Comparison of ENCODE assay signal across 35 cellular contexts in genomic region chrX:101639583-101639982, GRCh38.
"Had no signal": no experiment of that assay in that cellular context is flagged by ENCODE, and none has a peak within 500 bp of the region (broad histone marks: within the 10 kb centered on the region; RNA-seq: fewer than 3 reads in every experiment).

No MANE protein-coding gene starts in this region.

- H3K27ac Mint-ChIP-seq: activated B cell treated with CpG ODN at 0.5 μM for 24 hours; activated CD4-positive, alpha-beta memory T cell treated with anti-CD3 and anti-CD28 coated beads for 36 hours; activated CD4-positive, alpha-beta T cell treated with anti-CD3 and anti-CD28 coated beads, Interleukin-2, amount 10 ng/mL, durations not matched to agents 24 days and 14 days; activated CD8-positive, alpha-beta T cell treated with anti-CD3 and anti-CD28 coated beads for 36 hours; activated naive CD4-positive, alpha-beta T cell treated with anti-CD3 and anti-CD28 coated beads for 36 hours; activated naive CD4-positive, alpha-beta T cell treated with anti-CD3 and anti-CD28 coated beads, Interleukin-2, amount 50 U/mL, for 72 hours; activated naive CD8-positive, alpha-beta T cell treated with anti-CD3 and anti-CD28 coated beads for 36 hours; activated T-cell treated with anti-CD3 and anti-CD28 coated beads, Interleukin-2, amount 50 U/mL, for 72 hours; activated T-helper 1 cell treated with anti-CD3 and anti-CD28 coated beads, Interleukin-12 subunit alpha, Interleukin-12 subunit beta, Interleukin-2, Interleukin-4 antibody, amounts not matched to agents 30 ng/mL and 10 ng/mL and 1 ng/mL, durations not matched to agents 14 hours and 24 hours and 36 hours; activated T-helper 17 cell treated with anti-CD3 and anti-CD28 coated beads, Interleukin-2, amount 50 U/mL, for 72 hours; T-helper 2 cell treated with Interferon-gamma antibody and Interleukin-4, amounts not matched to agents 5 μg/mL and 100 μg/mL, for 36 hours had no signal

- H3K27me3 Mint-ChIP-seq: activated B cell treated with CpG ODN at 0.5 μM for 24 hours; activated CD4-positive, alpha-beta memory T cell treated with anti-CD3 and anti-CD28 coated beads for 36 hours; activated CD4-positive, alpha-beta T cell treated with anti-CD3 and anti-CD28 coated beads, Interleukin-2, amount 10 ng/mL, durations not matched to agents 24 days and 14 days; activated CD8-positive, alpha-beta T cell treated with anti-CD3 and anti-CD28 coated beads for 36 hours; activated naive CD8-positive, alpha-beta T cell treated with anti-CD3 and anti-CD28 coated beads for 36 hours; activated T-helper 17 cell treated with anti-CD3 and anti-CD28 coated beads, Interleukin-2, amount 50 U/mL, for 72 hours had no signal

- H3K27me3 ChIP-seq: adrenal gland, body of pancreas, brain microvascular endothelial cell had no signal

- H3K4me1 ChIP-seq: adrenal gland, body of pancreas, breast epithelium had no signal

- H3K4me3 ChIP-seq: adrenal gland, body of pancreas, breast epithelium had no signal

- H3K36me3 Mint-ChIP-seq: activated CD4-positive, alpha-beta memory T cell treated with anti-CD3 and anti-CD28 coated beads for 36 hours; activated naive CD4-positive, alpha-beta T cell treated with anti-CD3 and anti-CD28 coated beads, Interleukin-2, amount 50 U/mL, for 72 hours; activated naive CD8-positive, alpha-beta T cell treated with anti-CD3 and anti-CD28 coated beads for 36 hours had no signal

- ATAC-seq: activated CD8-positive, alpha-beta T cell treated with anti-CD3 and anti-CD28 coated beads for 36 hours; activated naive CD4-positive, alpha-beta T cell treated with anti-CD3 and anti-CD28 coated beads, Interleukin-2, amount 50 U/mL, for 72 hours; activated T-cell treated with anti-CD3 and anti-CD28 coated beads, Interleukin-2, amount 50 U/mL, for 4 hours; activated T-cell treated with anti-CD3 and anti-CD28 coated beads, Interleukin-2, amount 50 U/mL, for 72 hours; activated T-helper 17 cell treated with anti-CD3 and anti-CD28 coated beads, Interleukin-2, amount 50 U/mL, for 72 hours; body of pancreas had no signal

- DNase-seq: activated B cell treated with CpG ODN at 0.5 μM for 24 hours; activated CD4-positive, alpha-beta memory T cell treated with anti-CD3 and anti-CD28 coated beads for 36 hours; activated CD4-positive, alpha-beta T cell treated with anti-CD3 and anti-CD28 coated beads for 4 hours; activated CD4-positive, alpha-beta T cell treated with anti-CD3 and anti-CD28 coated beads, Interleukin-2, amount 10 ng/mL, durations not matched to agents 24 days and 14 days; activated CD4-positive, alpha-beta T cell treated with anti-CD3 and anti-CD28 coated beads, Interleukin-2, amount 50 U/mL, for 1 hour; activated CD4-positive, alpha-beta T cell treated with anti-CD3 and anti-CD28 coated beads, Interleukin-2, amount 50 U/mL, for 4 hours; activated CD4-positive, CD25-positive, alpha-beta regulatory T cell treated with anti-CD3 and anti-CD28 coated beads, Interleukin-2, amount 50 U/mL, for 72 hours; activated CD8-positive, alpha-beta memory T cell treated with anti-CD3 and anti-CD28 coated beads, Interleukin-2, amount 50 U/mL, for 4 hours; activated CD8-positive, alpha-beta T cell treated with anti-CD3 and anti-CD28 coated beads for 36 hours; activated effector memory CD4-positive, alpha-beta T cell treated with anti-CD3 and anti-CD28 coated beads, Interleukin-2, amount 50 U/mL, for 16 hours; activated gamma-delta T cell treated with Interleukin-2 at 50 U/mL for 16 hours; activated naive CD4-positive, alpha-beta T cell; activated naive CD4-positive, alpha-beta T cell treated with anti-CD3 and anti-CD28 coated beads for 36 hours; activated naive CD4-positive, alpha-beta T cell treated with anti-CD3 and anti-CD28 coated beads, Interleukin-2, amount 50 U/mL, for 16 hours; activated naive CD8-positive, alpha-beta T cell treated with anti-CD3 and anti-CD28 coated beads for 36 hours; activated T-cell treated with anti-CD3 and anti-CD28 coated beads for 4 hours; activated T-cell treated with anti-CD3 and anti-CD28 coated beads, Interleukin-2, amount 50 U/mL, for 1 hour; activated T-cell treated with anti-CD3 and anti-CD28 coated beads, Interleukin-2, amount 50 U/mL, for 4 hours; activated T-cell treated with anti-CD3 and anti-CD28 coated beads, Interleukin-2, amount 50 U/mL, for 72 hours; adrenal gland; amniotic stem cell; aorta; body of pancreas; brain microvascular endothelial cell; central memory CD4-positive, alpha-beta T cell; T-helper 2 cell; T-helper 9 cell had no signal

- H3K36me3 ChIP-seq: adrenal gland, brain microvascular endothelial cell, breast epithelium had no signal

- H3K4me1 Mint-ChIP-seq: activated CD4-positive, alpha-beta T cell treated with anti-CD3 and anti-CD28 coated beads, Interleukin-2, amount 10 ng/mL, durations not matched to agents 24 days and 14 days; activated naive CD8-positive, alpha-beta T cell treated with anti-CD3 and anti-CD28 coated beads for 36 hours had no signal

- FAIRE-seq: astrocyte, TTC549 had no signal

- H3K4me3 Mint-ChIP-seq: activated B cell treated with CpG ODN at 0.5 μM for 24 hours; activated CD4-positive, alpha-beta memory T cell treated with anti-CD3 and anti-CD28 coated beads for 36 hours; activated CD4-positive, alpha-beta T cell treated with anti-CD3 and anti-CD28 coated beads, Interleukin-2, amount 10 ng/mL, durations not matched to agents 24 days and 14 days; activated CD8-positive, alpha-beta T cell treated with anti-CD3 and anti-CD28 coated beads for 36 hours; activated naive CD4-positive, alpha-beta T cell treated with anti-CD3 and anti-CD28 coated beads for 36 hours; activated naive CD8-positive, alpha-beta T cell treated with anti-CD3 and anti-CD28 coated beads for 36 hours; activated T-cell treated with anti-CD3 and anti-CD28 coated beads, Interleukin-2, amount 50 U/mL, for 4 hours; activated T-cell treated with anti-CD3 and anti-CD28 coated beads, Interleukin-2, amount 50 U/mL, for 72 hours; activated T-helper 1 cell treated with anti-CD3 and anti-CD28 coated beads, Interleukin-12 subunit alpha, Interleukin-12 subunit beta, Interleukin-2, Interleukin-4 antibody, amounts not matched to agents 30 ng/mL and 10 ng/mL and 1 ng/mL, durations not matched to agents 14 hours and 24 hours and 36 hours; activated T-helper 17 cell treated with anti-CD3 and anti-CD28 coated beads, Interleukin-2, amount 50 U/mL, for 72 hours; T-helper 2 cell treated with Interferon-gamma antibody and Interleukin-4, amounts not matched to agents 5 μg/mL and 100 μg/mL, for 36 hours had no signal

- H3K9me3 ChIP-seq: adrenal gland, body of pancreas, breast epithelium had no signal

- H3K27ac ChIP-seq: adrenal gland, body of pancreas, brain microvascular endothelial cell, breast epithelium, VCaP had no signal
